In the genomic region with DNA sequence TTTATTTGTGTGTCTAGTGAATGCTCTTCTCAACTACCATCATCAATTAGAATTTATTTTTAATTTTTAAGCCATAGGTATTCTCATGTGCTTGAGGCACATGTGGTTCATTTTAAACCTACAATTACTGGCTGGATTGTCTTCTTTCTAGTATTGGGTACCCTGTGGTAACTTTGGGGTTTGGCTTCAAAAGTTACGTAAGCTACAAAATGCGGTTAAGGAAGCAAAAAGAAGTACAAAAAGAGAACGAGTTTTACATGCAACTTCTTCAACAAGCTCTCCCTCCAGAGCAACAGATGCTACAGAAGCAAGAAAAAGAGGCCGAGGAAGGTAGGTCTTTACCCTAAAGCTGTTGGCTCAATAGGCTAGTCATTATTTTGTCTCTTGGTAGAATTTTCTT, we compare ENCODE assay signal across 1 cellular context.
TF ChIP-seq lines count a peak whose summit lies in the region.

No MANE protein-coding gene starts in this region.

TF ChIP-seq in K562, 482 proteins besides CTCF, POLR2A, EP300 and RAD21:
- TF ChIP-seq, protein P1, sequence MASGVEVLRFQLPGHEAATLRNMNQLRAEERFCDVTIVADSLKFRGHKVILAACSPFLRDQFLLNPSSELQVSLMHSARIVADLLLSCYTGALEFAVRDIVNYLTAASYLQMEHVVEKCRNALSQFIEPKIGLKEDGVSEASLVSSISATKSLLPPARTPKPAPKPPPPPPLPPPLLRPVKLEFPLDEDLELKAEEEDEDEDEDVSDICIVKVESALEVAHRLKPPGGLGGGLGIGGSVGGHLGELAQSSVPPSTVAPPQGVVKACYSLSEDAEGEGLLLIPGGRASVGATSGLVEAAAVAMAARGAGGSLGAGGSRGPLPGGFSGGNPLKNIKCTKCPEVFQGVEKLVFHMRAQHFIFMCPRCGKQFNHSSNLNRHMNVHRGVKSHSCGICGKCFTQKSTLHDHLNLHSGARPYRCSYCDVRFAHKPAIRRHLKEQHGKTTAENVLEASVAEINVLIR (CRISPR knock-in tag; IDR thresholded peaks at IDR 0.05): no peak
- TF ChIP-seq RUNX1 (IDR thresholded peaks at IDR 0.05; ENCODE audit: low read depth) (no peak), RFX7 (CRISPR knock-in tag; IDR thresholded peaks at IDR 0.05) (no peak), CBFA2T2 (conservative IDR thresholded peaks at IDR 0.05) (no peak), ELF4 (CRISPR knock-in tag; IDR thresholded peaks at IDR 0.05) (no peak), SMAD4 (CRISPR knock-in tag; conservative IDR thresholded peaks at IDR 0.05) (no peak)
- TF ChIP-seq, protein P2, sequence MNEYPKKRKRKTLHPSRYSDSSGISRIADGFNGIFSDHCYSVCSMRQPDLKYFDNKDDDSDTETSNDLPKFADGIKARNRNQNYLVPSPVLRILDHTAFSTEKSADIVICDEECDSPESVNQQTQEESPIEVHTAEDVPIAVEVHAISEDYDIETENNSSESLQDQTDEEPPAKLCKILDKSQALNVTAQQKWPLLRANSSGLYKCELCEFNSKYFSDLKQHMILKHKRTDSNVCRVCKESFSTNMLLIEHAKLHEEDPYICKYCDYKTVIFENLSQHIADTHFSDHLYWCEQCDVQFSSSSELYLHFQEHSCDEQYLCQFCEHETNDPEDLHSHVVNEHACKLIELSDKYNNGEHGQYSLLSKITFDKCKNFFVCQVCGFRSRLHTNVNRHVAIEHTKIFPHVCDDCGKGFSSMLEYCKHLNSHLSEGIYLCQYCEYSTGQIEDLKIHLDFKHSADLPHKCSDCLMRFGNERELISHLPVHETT (CRISPR knock-in tag; conservative IDR thresholded peaks at IDR 0.05 in 1 of 2, IDR thresholded peaks at IDR 0.05 in 1 of 2): no peak
